ENCODE assay signal across 1 cellular context in the genomic region with DNA sequence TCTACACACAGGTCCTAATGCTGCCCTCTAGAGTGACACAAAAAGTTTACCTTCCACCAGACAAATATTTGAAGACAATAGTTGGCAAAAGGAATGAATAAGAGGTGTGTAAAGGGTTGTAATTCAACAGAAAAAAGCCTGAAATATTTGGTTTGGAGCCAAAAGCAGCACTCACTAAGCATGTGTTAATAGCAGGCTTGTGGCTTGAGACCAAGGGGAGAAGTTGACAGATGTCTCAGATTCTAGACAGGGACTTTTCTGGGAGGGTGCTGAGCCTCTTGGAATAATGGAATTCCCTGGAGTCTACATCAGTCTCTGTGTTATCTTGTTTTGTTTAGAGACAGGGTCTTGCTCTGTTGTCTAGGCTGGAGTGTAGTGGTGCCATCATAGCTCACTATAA.
TF ChIP-seq lines count a peak whose summit lies in the region.

No MANE protein-coding gene starts in this region.

TF ChIP-seq in GM23338, 12 proteins besides CTCF, POLR2A, EP300 and RAD21 (continued from another document):
- TF ChIP-seq, protein P1, sequence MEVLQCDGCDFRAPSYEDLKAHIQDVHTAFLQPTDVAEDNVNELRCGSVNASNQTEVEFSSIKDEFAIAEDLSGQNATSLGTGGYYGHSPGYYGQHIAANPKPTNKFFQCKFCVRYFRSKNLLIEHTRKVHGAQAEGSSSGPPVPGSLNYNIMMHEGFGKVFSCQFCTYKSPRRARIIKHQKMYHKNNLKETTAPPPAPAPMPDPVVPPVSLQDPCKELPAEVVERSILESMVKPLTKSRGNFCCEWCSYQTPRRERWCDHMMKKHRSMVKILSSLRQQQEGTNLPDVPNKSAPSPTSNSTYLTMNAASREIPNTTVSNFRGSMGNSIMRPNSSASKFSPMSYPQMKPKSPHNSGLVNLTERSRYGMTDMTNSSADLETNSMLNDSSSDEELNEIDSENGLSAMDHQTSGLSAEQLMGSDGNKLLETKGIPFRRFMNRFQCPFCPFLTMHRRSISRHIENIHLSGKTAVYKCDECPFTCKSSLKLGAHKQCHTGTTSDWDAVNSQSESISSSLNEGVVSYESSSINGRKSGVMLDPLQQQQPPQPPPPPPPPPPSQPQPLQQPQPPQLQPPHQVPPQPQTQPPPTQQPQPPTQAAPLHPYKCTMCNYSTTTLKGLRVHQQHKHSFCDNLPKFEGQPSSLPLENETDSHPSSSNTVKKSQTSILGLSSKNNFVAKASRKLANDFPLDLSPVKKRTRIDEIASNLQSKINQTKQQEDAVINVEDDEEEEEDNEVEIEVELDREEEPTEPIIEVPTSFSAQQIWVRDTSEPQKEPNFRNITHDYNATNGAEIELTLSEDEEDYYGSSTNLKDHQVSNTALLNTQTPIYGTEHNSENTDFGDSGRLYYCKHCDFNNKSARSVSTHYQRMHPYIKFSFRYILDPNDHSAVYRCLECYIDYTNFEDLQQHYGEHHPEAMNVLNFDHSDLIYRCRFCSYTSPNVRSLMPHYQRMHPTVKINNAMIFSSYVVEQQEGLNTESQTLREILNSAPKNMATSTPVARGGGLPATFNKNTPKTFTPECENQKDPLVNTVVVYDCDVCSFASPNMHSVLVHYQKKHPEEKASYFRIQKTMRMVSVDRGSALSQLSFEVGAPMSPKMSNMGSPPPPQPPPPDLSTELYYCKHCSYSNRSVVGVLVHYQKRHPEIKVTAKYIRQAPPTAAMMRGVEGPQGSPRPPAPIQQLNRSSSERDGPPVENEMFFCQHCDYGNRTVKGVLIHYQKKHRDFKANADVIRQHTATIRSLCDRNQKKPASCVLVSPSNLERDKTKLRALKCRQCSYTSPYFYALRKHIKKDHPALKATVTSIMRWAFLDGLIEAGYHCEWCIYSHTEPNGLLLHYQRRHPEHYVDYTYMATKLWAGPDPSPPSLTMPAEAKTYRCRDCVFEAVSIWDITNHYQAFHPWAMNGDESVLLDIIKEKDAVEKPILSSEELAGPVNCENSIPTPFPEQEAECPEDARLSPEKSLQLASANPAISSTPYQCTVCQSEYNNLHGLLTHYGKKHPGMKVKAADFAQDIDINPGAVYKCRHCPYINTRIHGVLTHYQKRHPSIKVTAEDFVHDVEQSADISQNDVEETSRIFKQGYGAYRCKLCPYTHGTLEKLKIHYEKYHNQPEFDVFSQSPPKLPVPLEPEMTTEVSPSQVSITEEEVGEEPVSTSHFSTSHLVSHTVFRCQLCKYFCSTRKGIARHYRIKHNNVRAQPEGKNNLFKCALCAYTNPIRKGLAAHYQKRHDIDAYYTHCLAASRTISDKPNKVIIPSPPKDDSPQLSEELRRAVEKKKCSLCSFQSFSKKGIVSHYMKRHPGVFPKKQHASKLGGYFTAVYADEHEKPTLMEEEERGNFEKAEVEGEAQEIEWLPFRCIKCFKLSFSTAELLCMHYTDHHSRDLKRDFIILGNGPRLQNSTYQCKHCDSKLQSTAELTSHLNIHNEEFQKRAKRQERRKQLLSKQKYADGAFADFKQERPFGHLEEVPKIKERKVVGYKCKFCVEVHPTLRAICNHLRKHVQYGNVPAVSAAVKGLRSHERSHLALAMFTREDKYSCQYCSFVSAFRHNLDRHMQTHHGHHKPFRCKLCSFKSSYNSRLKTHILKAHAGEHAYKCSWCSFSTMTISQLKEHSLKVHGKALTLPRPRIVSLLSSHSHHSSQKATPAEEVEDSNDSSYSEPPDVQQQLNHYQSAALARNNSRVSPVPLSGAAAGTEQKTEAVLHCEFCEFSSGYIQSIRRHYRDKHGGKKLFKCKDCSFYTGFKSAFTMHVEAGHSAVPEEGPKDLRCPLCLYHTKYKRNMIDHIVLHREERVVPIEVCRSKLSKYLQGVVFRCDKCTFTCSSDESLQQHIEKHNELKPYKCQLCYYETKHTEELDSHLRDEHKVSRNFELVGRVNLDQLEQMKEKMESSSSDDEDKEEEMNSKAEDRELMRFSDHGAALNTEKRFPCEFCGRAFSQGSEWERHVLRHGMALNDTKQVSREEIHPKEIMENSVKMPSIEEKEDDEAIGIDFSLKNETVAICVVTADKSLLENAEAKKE (CRISPR knock-in tag; IDR thresholded peaks at IDR 0.05): no peak
TF ChIP-seq in GM23338: peak in this region for 0.
